Comparison of ENCODE assay signal across 11 cellular contexts in the genomic region with DNA sequence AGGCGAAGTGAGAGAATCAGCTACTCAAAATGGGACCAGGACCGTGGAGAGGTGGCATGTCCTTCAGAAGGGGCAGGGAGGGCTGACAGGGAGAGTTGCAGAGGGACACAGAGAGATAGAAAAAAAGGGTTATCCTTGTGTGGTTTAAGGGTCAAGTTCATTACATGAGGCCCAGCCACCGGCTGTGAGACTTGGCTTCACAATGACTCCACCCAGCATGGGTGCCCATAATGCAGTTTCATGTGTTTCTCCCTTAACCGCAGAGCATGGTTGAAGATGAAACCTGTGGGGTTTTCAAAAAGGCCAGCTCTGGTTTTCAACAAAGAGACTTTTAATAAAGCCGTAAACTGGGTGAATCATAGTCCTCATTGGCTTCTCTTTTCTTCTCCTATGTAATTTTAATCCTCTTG.
DNase-seq lines count a peak whose midpoint lies in the region; ATAC-seq and TF ChIP-seq lines count a peak whose summit lies in the region.
"Had no signal": no experiment of that assay in that cellular context is flagged by ENCODE, and none has a peak within 500 bp of the region (broad histone marks: within the 10 kb centered on the region; RNA-seq: fewer than 3 reads in every experiment).

No MANE protein-coding gene starts in this region.

- POLR2A ChIA-PET in PC-9 (lab: Charles Lee; ENCODE audit: unreplicated experiment), result no interaction called here

- H4K20me1 ChIP-seq in PC-9 (ENCODE audit: insufficient read depth), result no peaks in the 10 kb centered on the region

- ATAC-seq in GM18868 (IDR thresholded peaks at IDR 0.05; ENCODE audit: unreplicated experiment), result peak; percentile 85
- peak; percentile 83 for ATAC-seq in GM21390 (IDR thresholded peaks at IDR 0.05; ENCODE audit: unreplicated experiment)
- ATAC-seq in HG03196 (IDR thresholded peaks at IDR 0.05; ENCODE audit: unreplicated experiment), result peak; percentile 97
- ATAC-seq in activated naive CD8-positive, alpha-beta T cell treated with anti-CD3 and anti-CD28 coated beads, Interleukin-2, amount 50 U/mL, for 24 hours, result peak; percentile 84

- H3K4me1 ChIP-seq in left ventricle myocardium inferior, result no peaks in the 10 kb centered on the region
- peaks cover 5% of the 10 kb centered on the region; the same call in 1 of the 2 replicates for H3K4me1 ChIP-seq in PC-9 (replicated peaks; ENCODE audit: insufficient read depth)
- H3K4me1 ChIP-seq: SJCRH30 had no signal

- H3K9me2 ChIP-seq in PC-9 (ENCODE audit: insufficient read depth), result no peaks in the 10 kb centered on the region

- 0 out of 2 replicates have a peak, but pooled peaks cover 5% of the 10 kb centered on the region for H3F3A ChIP-seq in PC-9 (ENCODE audit: insufficient read depth, low read depth)

- H3K27ac ChIP-seq in left ventricle myocardium inferior (replicated peaks) (no peak overlapping the region), PC-9 (no peak overlapping the region)
- H3K27ac ChIP-seq: SJCRH30 had no signal

- TF ChIP-seq CTCF in left ventricle myocardium inferior (IDR thresholded peaks at IDR 0.05; ENCODE audit: borderline replicate concordance) (no peak), PC-9 (conservative IDR thresholded peaks at IDR 0.05) (no peak)

- H3K4me2 ChIP-seq in PC-9, result no peak overlapping the region

- H3K4me3 Mint-ChIP-seq in activated naive CD8-positive, alpha-beta T cell treated with anti-CD3 and anti-CD28 coated beads, Interleukin-2, amount 50 U/mL, for 24 hours, result no peak overlapping the region
- H3K4me3 Mint-ChIP-seq: neural crest cell had no signal

- H2AFZ ChIP-seq in PC-9, result no peak overlapping the region

- no TSS peak for BruUV-seq in PC-9 (replicated peaks; lab: Mats Ljungman, UMichigan)

- no peaks in the 10 kb centered on the region for H3K36me3 Mint-ChIP-seq in activated naive CD8-positive, alpha-beta T cell treated with anti-CD3 and anti-CD28 coated beads, Interleukin-2, amount 50 U/mL, for 24 hours (ENCODE audit: low read depth)

- no peaks in the 10 kb centered on the region for H3K9me3 ChIP-seq in left ventricle myocardium inferior (replicated peaks)
- no peaks in the 10 kb centered on the region for H3K9me3 ChIP-seq in PC-9 (ENCODE audit: insufficient read depth, low read depth)
- H3K9me3 ChIP-seq: SJCRH30 had no signal

- peaks cover 8% of the 10 kb centered on the region for H3K27me3 Mint-ChIP-seq in activated naive CD8-positive, alpha-beta T cell treated with anti-CD3 and anti-CD28 coated beads, Interleukin-2, amount 50 U/mL, for 24 hours

- intact Hi-C loops in left ventricle myocardium inferior (cut with micrococcal nuclease) (no loop called here), PC-9 (cut with micrococcal nuclease; ENCODE audit: unreplicated experiment) (no loop called here)

- CTCF ChIA-PET in PC-9 (lab: Charles Lee), result no interaction called here

- H3K27me3 ChIP-seq in left ventricle myocardium inferior (ENCODE audit: low read depth) (no peaks in the 10 kb centered on the region), PC-9 (ENCODE audit: insufficient read depth, low read depth) (no peaks in the 10 kb centered on the region)
- H3K27me3 ChIP-seq: SJCRH30 had no signal

- no peaks in the 10 kb centered on the region for H3K9me3 Mint-ChIP-seq in activated naive CD8-positive, alpha-beta T cell treated with anti-CD3 and anti-CD28 coated beads, Interleukin-2, amount 50 U/mL, for 24 hours
- H3K9me3 Mint-ChIP-seq: neural crest cell had no signal

- H3K27ac Mint-ChIP-seq in activated naive CD8-positive, alpha-beta T cell treated with anti-CD3 and anti-CD28 coated beads, Interleukin-2, amount 50 U/mL, for 24 hours, result peak overlapping the region; percentile 5

- H3K36me3 ChIP-seq in left ventricle myocardium inferior (no peaks in the 10 kb centered on the region), PC-9 (ENCODE audit: low read depth) (no peaks in the 10 kb centered on the region)
- H3K36me3 ChIP-seq: SJCRH30 had no signal

- H3K4me3 ChIP-seq in left ventricle myocardium inferior, result no peak overlapping the region
- no peak overlapping the region for H3K4me3 ChIP-seq in PC-9
- H3K4me3 ChIP-seq: SJCRH30 had no signal

- H3K4me1 Mint-ChIP-seq in activated naive CD8-positive, alpha-beta T cell treated with anti-CD3 and anti-CD28 coated beads, Interleukin-2, amount 50 U/mL, for 24 hours, result peaks cover 29% of the 10 kb centered on the region

- no peaks in the 10 kb centered on the region for H3K79me2 ChIP-seq in PC-9 (ENCODE audit: low read depth)

- DNase-seq in activated naive CD8-positive, alpha-beta T cell treated with anti-CD3 and anti-CD28 coated beads, Interleukin-2, amount 50 U/mL, for 24 hours, result peak; percentile 40
- DNase-seq in left ventricle myocardium inferior, result no peak
- no peak for DNase-seq in nucleus accumbens (lab: John Stamatoyannopoulos, UW)
- DNase-seq in PC-9, result no peak
- no peak for DNase-seq in NAMALWA (ENCODE audit: low spot score)
- DNase-seq: KBM-7 had no signal
